Comparison of ENCODE assay signal across 9 cellular contexts in genomic region chr9:76255781-76256455, GRCh38.
DNase-seq lines count a peak whose midpoint lies in the region; ATAC-seq and TF ChIP-seq lines count a peak whose summit lies in the region.
"Had no signal": no experiment of that assay in that cellular context is flagged by ENCODE, and none has a peak within 500 bp of the region (broad histone marks: within the 10 kb centered on the region; RNA-seq: fewer than 3 reads in every experiment).

No MANE protein-coding gene starts in this region.

- no peaks in the 10 kb centered on the region for H3K9me3 ChIP-seq in left lung
- no peaks in the 10 kb centered on the region for H3K9me3 ChIP-seq in tibial artery

- H3K4me3 ChIP-seq in left lung (no peak overlapping the region), tibial artery (peak overlapping the region; percentile 17 to 26)

- no peaks in the 10 kb centered on the region for H3K27me3 ChIP-seq in left lung
- H3K27me3 ChIP-seq in tibial artery: no peaks in the 10 kb centered on the region

- no peaks in the 10 kb centered on the region for H3K36me3 ChIP-seq in left lung
- no peaks in the 10 kb centered on the region for H3K36me3 ChIP-seq in tibial artery

- H3K27ac Mint-ChIP-seq in MCF 10A (ENCODE audit: low read depth, unreplicated experiment): no peak overlapping the region
- H3K27ac Mint-ChIP-seq: activated naive CD4-positive, alpha-beta T cell treated with anti-CD3 and anti-CD28 coated beads, Interleukin-2, amount 50 U/mL, for 24 hours had no signal

- no peaks in the 10 kb centered on the region for H3K4me1 Mint-ChIP-seq in MCF 10A (ENCODE audit: insufficient read depth, unreplicated experiment)
- H3K4me1 Mint-ChIP-seq: activated naive CD4-positive, alpha-beta T cell treated with anti-CD3 and anti-CD28 coated beads, Interleukin-2, amount 50 U/mL, for 24 hours had no signal

- H3K27me3 Mint-ChIP-seq in MCF 10A (ENCODE audit: insufficient read depth, unreplicated experiment): no peaks in the 10 kb centered on the region
- H3K27me3 Mint-ChIP-seq: activated naive CD4-positive, alpha-beta T cell treated with anti-CD3 and anti-CD28 coated beads, Interleukin-2, amount 50 U/mL, for 24 hours had no signal

- POLR2A ChIA-PET in MCF 10A (lab: Yijun Ruan, JAX): interaction anchor here (1.0 to 1.2 kb wide), 2 partner anchors 113 to 450 kb away, joined by 3 to 5 read pairs; no protein-coding TSS in a partner anchor

- H3K4me1 ChIP-seq in left lung (peaks cover 5 to 10% of the 10 kb centered on the region in 2 donors), tibial artery (peaks cover 0 to 20% (median 9%) of the 10 kb centered on the region in 4 donors)

- peak; percentile 32 for DNase-seq in M059J (ENCODE audit: low read depth)
- DNase-seq in MCF 10A (ENCODE audit: unreplicated experiment): peak; percentile 89
- DNase-seq in left lung: peak in 1 of 2 donors; percentile 64
- peak; percentile 81 to 83 for DNase-seq in tibial artery
- no peak for DNase-seq in DMS114 treated with DMSO at 0.1 percent for 48 hours (lab: John Stamatoyannopoulos, UW; ENCODE audit: unreplicated experiment)
- no peak for DNase-seq in cerebellar cortex (ENCODE audit: low spot score)

- peaks cover 18% of the 10 kb centered on the region for H3K9me3 Mint-ChIP-seq in MCF 10A (ENCODE audit: unreplicated experiment)
- H3K9me3 Mint-ChIP-seq: activated naive CD4-positive, alpha-beta T cell treated with anti-CD3 and anti-CD28 coated beads, Interleukin-2, amount 50 U/mL, for 24 hours had no signal

- BruUV-seq in MCF 10A (replicated peaks; lab: Mats Ljungman, UMichigan): no TSS peak

- CTCF ChIA-PET in MCF 10A (lab: Yijun Ruan, JAX): interaction anchor here (0.9 to 1.5 kb wide), 4 partner anchors 8 to 1055 kb away, joined by 3 to 4 read pairs (median 3); no protein-coding TSS in a partner anchor

- H3K36me3 Mint-ChIP-seq in MCF 10A (ENCODE audit: insufficient read depth, unreplicated experiment): no peaks in the 10 kb centered on the region
- H3K36me3 Mint-ChIP-seq: activated naive CD4-positive, alpha-beta T cell treated with anti-CD3 and anti-CD28 coated beads, Interleukin-2, amount 50 U/mL, for 24 hours had no signal

- no peak overlapping the region for H3K4me3 Mint-ChIP-seq in MCF 10A (ENCODE audit: unreplicated experiment)
- H3K4me3 Mint-ChIP-seq: activated naive CD4-positive, alpha-beta T cell treated with anti-CD3 and anti-CD28 coated beads, Interleukin-2, amount 50 U/mL, for 24 hours had no signal

- intact Hi-C loops in MCF 10A (cut with micrococcal nuclease): no loop called here
- intact Hi-C loops in left lung (cut with DNase I): no loop called here
- intact Hi-C loops in tibial artery (cut with DNase I; ENCODE audit: low total_unique reads): no loop called here

- H3K27ac ChIP-seq in left lung: peak overlapping the region in 1 of 2 donors; percentile 14
- peak overlapping the region; percentile 64 to 68 for H3K27ac ChIP-seq in tibial artery

- ATAC-seq in left lung (peak; percentile 90), HG02610 (IDR thresholded peaks at IDR 0.05; ENCODE audit: unreplicated experiment) (no peak), HG03521 (IDR thresholded peaks at IDR 0.05; ENCODE audit: unreplicated experiment) (no peak)

- TF ChIP-seq CTCF in MCF 10A (IDR thresholded peaks at IDR 0.05; ENCODE audit: unreplicated experiment): no peak
- TF ChIP-seq CTCF in left lung (IDR thresholded peaks at IDR 0.05): no peak
- TF ChIP-seq CTCF in tibial artery (IDR thresholded peaks at IDR 0.05): no peak

Comparison
In these comparisons a context has a peak if more than half of its experiments do, and no peak if none do; other contexts are left out.
1. DNase-seq: peak in M059J (single experiment), MCF 10A (single experiment) and tibial artery (2 of 2); none in DMS114 treated with DMSO at 0.1 percent for 48 hours (single experiment) and cerebellar cortex (single experiment).
2. H3K4me3 ChIP-seq: peak in tibial artery (2 of 2); none in left lung (0 of 2).